Comparison of ENCODE assay signal across 32 cellular contexts in genomic region chr2:186868344-186868743, GRCh38. TPM values are rescaled to one million over a fixed set of nuclear protein-coding genes. Genes with fewer than 3 reads are reported as not detected.
DNase-seq lines count a peak whose midpoint lies in the region; ATAC-seq and TF ChIP-seq lines count a peak whose summit lies in the region.
"Had no signal": no experiment of that assay in that cellular context is flagged by ENCODE, and none has a peak within 500 bp of the region (broad histone marks: within the 10 kb centered on the region; RNA-seq: fewer than 3 reads in every experiment).

No MANE protein-coding gene starts in this region.

- H3K23ac ChIP-seq in neuronal stem cell (ENCODE audit: low read depth, low read length, poor library complexity): no peak overlapping the region

- H2AFZ ChIP-seq in neuronal stem cell (ENCODE audit: low read length): no peak overlapping the region

- H3K36me3 Mint-ChIP-seq in activated T-cell treated with anti-CD3 and anti-CD28 coated beads, Interleukin-2, amount 50 U/mL, for 72 hours (ENCODE audit: insufficient read depth in 2 of 2): no peaks in the 10 kb centered on the region
- H3K36me3 Mint-ChIP-seq: activated naive CD4-positive, alpha-beta T cell treated with anti-CD3 and anti-CD28 coated beads, Interleukin-2, amount 10 ng/mL, durations not matched to agents 7 days and 5 days; CD8-positive, alpha-beta memory T cell; natural killer cell had no signal

- no peaks in the 10 kb centered on the region for H3K9me3 ChIP-seq in neuronal stem cell (replicated peaks in 1 of 2; ENCODE audit: control insufficient read depth in 2 of 2, insufficient read depth in 1 of 2, low read depth in 1 of 2, low read length in 2 of 2)
- no peaks in the 10 kb centered on the region for H3K9me3 ChIP-seq in vagina
- H3K9me3 ChIP-seq: BE2C, SJSA1, tibial nerve had no signal

- no peak overlapping the region for H3K18ac ChIP-seq in neuronal stem cell (ENCODE audit: low read length)

- no peak overlapping the region for H2BK5ac ChIP-seq in neuronal stem cell (ENCODE audit: low read length)

- no peak overlapping the region for H3K14ac ChIP-seq in neuronal stem cell (ENCODE audit: low read length)

- peaks cover 0 to 2% of the 10 kb centered on the region in 2 donors for H3K9me3 Mint-ChIP-seq in activated T-cell treated with anti-CD3 and anti-CD28 coated beads, Interleukin-2, amount 50 U/mL, for 72 hours
- H3K9me3 Mint-ChIP-seq: activated naive CD4-positive, alpha-beta T cell treated with anti-CD3 and anti-CD28 coated beads, Interleukin-2, amount 10 ng/mL, durations not matched to agents 7 days and 5 days; endodermal cell; natural killer cell had no signal

- H3K4me3 ChIP-seq in neuronal stem cell (ENCODE audit: low read length in 2 of 2) (no peak overlapping the region), vagina (no peak overlapping the region)
- H3K4me3 ChIP-seq: cardiac muscle cell, coronary artery, SJSA1, smooth muscle cell, tibial nerve had no signal

- no peaks in the 10 kb centered on the region for H3K27me3 Mint-ChIP-seq in activated T-cell treated with anti-CD3 and anti-CD28 coated beads, Interleukin-2, amount 50 U/mL, for 72 hours (ENCODE audit: low read depth)
- H3K27me3 Mint-ChIP-seq: activated naive CD4-positive, alpha-beta T cell treated with anti-CD3 and anti-CD28 coated beads, Interleukin-2, amount 10 ng/mL, durations not matched to agents 7 days and 5 days; CD8-positive, alpha-beta memory T cell had no signal

- no peaks in the 10 kb centered on the region for H3K27me3 ChIP-seq in neuronal stem cell (ENCODE audit: control insufficient read depth in 3 of 3, insufficient read depth in 3 of 3, low read depth in 1 of 3, low read length in 3 of 3)
- no peaks in the 10 kb centered on the region for H3K27me3 ChIP-seq in vagina
- H3K27me3 ChIP-seq: BE2C, cardiac muscle cell, tibial nerve had no signal

- H2BK15ac ChIP-seq in neuronal stem cell (ENCODE audit: low read length): no peak overlapping the region

- H3K27ac ChIP-seq in neuronal stem cell (replicated peaks; ENCODE audit: low read length) (no peak overlapping the region), vagina (no peak overlapping the region)
- H3K27ac ChIP-seq: cardiac muscle cell, coronary artery, SJSA1, tibial nerve had no signal

- no peak overlapping the region for H2BK12ac ChIP-seq in neuronal stem cell (ENCODE audit: low read length)

- H3K4me2 ChIP-seq in neuronal stem cell (ENCODE audit: insufficient read depth, low read length, poor library complexity, severe bottlenecking): no peak overlapping the region
- H3K4me2 ChIP-seq: smooth muscle cell had no signal

- no peaks in the 10 kb centered on the region for H3K4me1 Mint-ChIP-seq in activated T-cell treated with anti-CD3 and anti-CD28 coated beads, Interleukin-2, amount 50 U/mL, for 72 hours (ENCODE audit: low read depth)
- H3K4me1 Mint-ChIP-seq: activated naive CD4-positive, alpha-beta T cell treated with anti-CD3 and anti-CD28 coated beads, Interleukin-2, amount 10 ng/mL, durations not matched to agents 7 days and 5 days; CD8-positive, alpha-beta memory T cell; endodermal cell; natural killer cell had no signal

- H3K4ac ChIP-seq in neuronal stem cell (ENCODE audit: low read length): no peak overlapping the region

- no peak overlapping the region for H4K91ac ChIP-seq in neuronal stem cell (ENCODE audit: low read depth, low read length, poor library complexity)

- TF ChIP-seq CTCF in vagina (IDR thresholded peaks at IDR 0.05): no peak

- no peak overlapping the region for H4K8ac ChIP-seq in neuronal stem cell (ENCODE audit: low read depth, low read length)

- no CpG with 5 or more reads among the region's 1 CpG for WGBS in neuronal stem cell (ENCODE audit: extremely low coverage in 2 of 2, insufficient read length in 2 of 2, insufficient replicate concordance in 1 of 2), 2 donors

- H3K9ac ChIP-seq in neuronal stem cell (ENCODE audit: low read depth, low read length, poor library complexity): no peak overlapping the region

- H3K4me1 ChIP-seq in neuronal stem cell (ENCODE audit: control insufficient read depth in 2 of 2, insufficient read depth in 1 of 2, low read depth in 1 of 2, low read length in 2 of 2) (no peaks in the 10 kb centered on the region), vagina (no peaks in the 10 kb centered on the region)
- H3K4me1 ChIP-seq: SJSA1 had no signal

- no peak overlapping the region for H2BK120ac ChIP-seq in neuronal stem cell (ENCODE audit: low read depth, low read length)

- peak; percentile 37 for DNase-seq in COR-L47 (lab: John Stamatoyannopoulos, UW)
- peak; percentile 65 for DNase-seq in NCI-H2171 (lab: John Stamatoyannopoulos, UW)
- peak; percentile 86 for DNase-seq in dermis blood vessel endothelial cell
- peak; percentile 52 to 81 for DNase-seq in lung microvascular endothelial cell (ENCODE audit: low read depth in 2 of 2)
- no peak for DNase-seq in activated T-cell treated with anti-CD3 and anti-CD28 coated beads, Interleukin-2, amount 50 U/mL, for 72 hours
- no peak for DNase-seq in pons (ENCODE audit: low spot score)
- no peak for DNase-seq in neuronal stem cell (ENCODE audit: low spot score)
- DNase-seq in vagina (ENCODE audit: extremely low spot score in 2 of 2): no peak
- DNase-seq: activated CD4-positive, alpha-beta T cell treated with anti-CD3 and anti-CD28 coated beads, Interleukin-2, amount 50 U/mL, for 48 hours; activated naive CD4-positive, alpha-beta T cell treated with anti-CD3 and anti-CD28 coated beads, Interleukin-2, amount 10 ng/mL, durations not matched to agents 7 days and 5 days; amniotic stem cell; BE2C; CD8-positive, alpha-beta memory T cell; endodermal cell; GF-D8; glutamatergic neuron; HCEC 1CT; islet precursor cell; midbrain; natural killer cell; retina; stimulated activated CD4-positive, alpha-beta T cell treated with anti-CD3 and anti-CD28 coated beads, Interleukin-2, amount 100 ng/mL, for 24 hours had no signal

- ATAC-seq in activated T-cell treated with anti-CD3 and anti-CD28 coated beads, Interleukin-2, amount 50 U/mL, for 72 hours (replicated peaks in 1 of 2): no peak
- ATAC-seq: natural killer cell had no signal

- no peak overlapping the region for H2AK5ac ChIP-seq in neuronal stem cell (ENCODE audit: low read depth, low read length)

- no peaks in the 10 kb centered on the region for H3K79me1 ChIP-seq in neuronal stem cell (ENCODE audit: low read depth, low read length)

- no peak for TF ChIP-seq POLR2A in vagina (IDR thresholded peaks at IDR 0.05)

- no peak overlapping the region for H3K4me3 Mint-ChIP-seq in activated T-cell treated with anti-CD3 and anti-CD28 coated beads, Interleukin-2, amount 50 U/mL, for 72 hours
- H3K4me3 Mint-ChIP-seq: activated naive CD4-positive, alpha-beta T cell treated with anti-CD3 and anti-CD28 coated beads, Interleukin-2, amount 10 ng/mL, durations not matched to agents 7 days and 5 days; CD8-positive, alpha-beta memory T cell; endodermal cell; natural killer cell had no signal

- no peak overlapping the region for H3K27ac Mint-ChIP-seq in activated T-cell treated with anti-CD3 and anti-CD28 coated beads, Interleukin-2, amount 50 U/mL, for 72 hours
- H3K27ac Mint-ChIP-seq: activated naive CD4-positive, alpha-beta T cell treated with anti-CD3 and anti-CD28 coated beads, Interleukin-2, amount 10 ng/mL, durations not matched to agents 7 days and 5 days; CD8-positive, alpha-beta memory T cell; endodermal cell; natural killer cell had no signal

- intact Hi-C loops in vagina (cut with DNase I): no loop called here

- H3K36me3 ChIP-seq in neuronal stem cell (replicated peaks in 1 of 2; ENCODE audit: control insufficient read depth in 2 of 2, insufficient read depth in 2 of 2, low read length in 2 of 2): no peaks in the 10 kb centered on the region
- H3K36me3 ChIP-seq in vagina: no peaks in the 10 kb centered on the region
- H3K36me3 ChIP-seq: BE2C, cardiac muscle cell, SJSA1, tibial nerve had no signal

RNA-seq across cellular contexts. Expression of gene ZSWIM2, which starts 19.4 kb away (rescaled TPM):
- total RNA-seq in dermis blood vessel endothelial cell: not detected in 2 replicates
- total RNA-seq in lung microvascular endothelial cell: not detected in 2 replicates
- not detected for total RNA-seq in activated T-cell treated with anti-CD3 and anti-CD28 coated beads, Interleukin-2, amount 50 U/mL, for 72 hours
- 0.18 TPM for polyA plus RNA-seq in neuronal stem cell (2013, experiment 1 of 2)
- polyA plus RNA-seq in neuronal stem cell (2013, experiment 2 of 2): 0.18 TPM
- total RNA-seq in vagina: not detected
- total RNA-seq: A673; cardiac muscle cell; CD8-positive, alpha-beta memory T cell; endodermal cell; liver; natural killer cell; osteoblast; RPMI7951; SJSA1; smooth muscle cell; T-helper 1 cell treated with Interleukin-12 subunit alpha and Interleukin-12 subunit beta and Interleukin-4 antibody, amounts not matched to agents 30 ng/mL and 1 ng/mL, for 36 hours; tibial nerve had no signal
- polyA plus RNA-seq: cardiac muscle cell; CD8-positive, alpha-beta memory T cell; liver; smooth muscle cell had no signal

Comparison
In these comparisons a context has a peak if more than half of its experiments do, and no peak if none do; other contexts are left out.
1. DNase-seq: peak in COR-L47 (single experiment), NCI-H2171 (single experiment), dermis blood vessel endothelial cell (single experiment) and lung microvascular endothelial cell (2 of 2); none in activated T-cell treated with anti-CD3 and anti-CD28 coated beads, Interleukin-2, amount 50 U/mL, for 72 hours (0 of 2), pons (single experiment), neuronal stem cell (single experiment) and vagina (0 of 2).